In genomic region chrX:48890296-48890925, GRCh38 we compare ENCODE assay signal across 9 cellular contexts. TPM values are rescaled to one million over a fixed set of nuclear protein-coding genes. Genes with fewer than 3 reads are reported as not detected.
DNase-seq lines count a peak whose midpoint lies in the region; ATAC-seq and TF ChIP-seq lines count a peak whose summit lies in the region.
"Had no signal": no experiment of that assay in that cellular context is flagged by ENCODE, and none has a peak within 500 bp of the region (broad histone marks: within the 10 kb centered on the region; RNA-seq: fewer than 3 reads in every experiment).

No MANE protein-coding gene starts in this region.

- no peak for TF ChIP-seq POLR2A in ovary (IDR thresholded peaks at IDR 0.05)

- H3K9me2 ChIP-seq in DOHH2 (replicated peaks; ENCODE audit: control insufficient read depth, low read length) = no peaks in the 10 kb centered on the region

- ATAC-seq in effector memory CD8-positive, alpha-beta T cell (replicated peaks) = no peak
- ATAC-seq in HG03159 (IDR thresholded peaks at IDR 0.05; ENCODE audit: unreplicated experiment) (no peak), HG03520 (IDR thresholded peaks at IDR 0.05; ENCODE audit: unreplicated experiment) (no peak)

- no peaks in the 10 kb centered on the region for H3K36me3 Mint-ChIP-seq in effector memory CD8-positive, alpha-beta T cell (ENCODE audit: insufficient read depth)

- peaks cover 4% of the 10 kb centered on the region for H3K79me2 ChIP-seq in DOHH2 (ENCODE audit: control insufficient read depth, low read length)

- CTCF ChIA-PET in GM10248 (lab: Yijun Ruan, JAX) = interaction anchor here (2.8 kb wide), 1 partner anchor 56 kb away, joined by 14 read pairs; no protein-coding TSS in a partner anchor

- H3K4me1 Mint-ChIP-seq in effector memory CD8-positive, alpha-beta T cell (ENCODE audit: low read depth in 2 of 2) = peaks cover 7 to 10% of the 10 kb centered on the region in 2 donors

- H3K4me1 ChIP-seq in DOHH2 (ENCODE audit: control insufficient read depth, low read length) (peaks cover 14% of the 10 kb centered on the region), ovary (ENCODE audit: insufficient read depth) (no peaks in the 10 kb centered on the region)

- H3K27me3 Mint-ChIP-seq in effector memory CD8-positive, alpha-beta T cell = no peaks in the 10 kb centered on the region

- TF ChIP-seq CTCF in DOHH2 (IDR thresholded peaks at IDR 0.05; ENCODE audit: low read depth, low read length, poor library complexity, severe bottlenecking) = no peak
- no peak for TF ChIP-seq CTCF in ovary (IDR thresholded peaks at IDR 0.05)
- TF ChIP-seq CTCF in GM10248 (IDR thresholded peaks at IDR 0.05; ENCODE audit: control extremely low read depth, extremely low read depth, low read depth, missing control alignments) = no peak

- no peaks in the 10 kb centered on the region for H3K9me3 Mint-ChIP-seq in effector memory CD8-positive, alpha-beta T cell

- H3K4me2 ChIP-seq in DOHH2 (ENCODE audit: low read length) = peak overlapping the region; percentile 80

- H3K27ac Mint-ChIP-seq in effector memory CD8-positive, alpha-beta T cell = peak overlapping the region in 1 of 2 donors; percentile 66

- H3K4me3 ChIP-seq in DOHH2 (ENCODE audit: low read length) = peak overlapping the region; percentile 77
- H3K4me3 ChIP-seq in ovary = peak overlapping the region; percentile 73

- H3F3A ChIP-seq in DOHH2 (ENCODE audit: control insufficient read depth, insufficient read depth) = no peaks in the 10 kb centered on the region

- POLR2A ChIA-PET in GM10248 (lab: Yijun Ruan, JAX) = no interaction called here

- no peak for TF ChIP-seq EP300 in ovary (IDR thresholded peaks at IDR 0.05)

- no peaks in the 10 kb centered on the region for H4K20me1 ChIP-seq in DOHH2 (ENCODE audit: control insufficient read depth, insufficient read depth, low read depth, low read length)

- intact Hi-C loops in ovary (cut with DNase I) = no loop called here

- no peak overlapping the region for H3K27ac ChIP-seq in DOHH2 (ENCODE audit: low read depth, low read length)
- H3K27ac ChIP-seq in ovary = peak overlapping the region in 1 of 2 donors; percentile 87
- H3K27ac ChIP-seq: KMS-11 had no signal

- H3K27me3 ChIP-seq in DOHH2 (ENCODE audit: control insufficient read depth, low read length) = no peaks in the 10 kb centered on the region
- no peaks in the 10 kb centered on the region for H3K27me3 ChIP-seq in ovary

- no peaks in the 10 kb centered on the region for H3K9me3 ChIP-seq in DOHH2 (ENCODE audit: control insufficient read depth, insufficient read depth, low read length)
- H3K9me3 ChIP-seq in ovary = no peaks in the 10 kb centered on the region

- DNase-seq in NCI-H524 (lab: John Stamatoyannopoulos, UW) (peak; percentile 34 to 70), ovary (peak in 2 of 5 donors; percentile 35 to 36), GM10248 (ENCODE audit: extremely low spot score) (no peak)
- DNase-seq in effector memory CD8-positive, alpha-beta T cell = no peak
- DNase-seq in activated CD4-positive, CD25-positive, alpha-beta regulatory T cell treated with anti-CD3 and anti-CD28 coated beads, Interleukin-2, amount 50 U/mL, for 72 hours = no peak

- H3K4me3 Mint-ChIP-seq in effector memory CD8-positive, alpha-beta T cell = peak overlapping the region; percentile 78 to 85

- peaks cover 2% of the 10 kb centered on the region; the same call in 1 of the 2 replicates for H3K36me3 ChIP-seq in DOHH2 (ENCODE audit: control insufficient read depth, low read length)
- no peaks in the 10 kb centered on the region for H3K36me3 ChIP-seq in ovary

- WGBS in ovary, 3 donors = 41 to 46% (median 44%) methylated on average over 15 of the region's 15 CpGs

RNA-seq across cellular contexts. Expression of gene TIMM17B, which starts 7.2 kb away (rescaled TPM):
- 10 to 100 TPM; 28.1 to 43.9 (median 32.8) TPM for total RNA-seq in ovary
- polyA plus RNA-seq in ovary = 10 to 100 TPM in 1 of 2 donors, 1 to 10 TPM in 1; 7.2 to 37.2 TPM

RNA-seq across cellular contexts. Expression of gene PQBP1, which starts 7.3 kb away (rescaled TPM):
- 100 to 1,000 TPM in 5 of 7 donors, 10 to 100 TPM in 2; 85.8 to 149 (median 105) TPM for total RNA-seq in ovary
- 100 to 1,000 TPM in 1 of 2 donors, 10 to 100 TPM in 1; 71.2 to 145 TPM for polyA plus RNA-seq in ovary

RNA-seq across cellular contexts. Expression of gene SLC35A2, which starts 21.0 kb away (rescaled TPM):
- 10 to 100 TPM in 4 of 7 donors, 1 to 10 TPM in 3; 8.2 to 18.8 (median 12.5) TPM for total RNA-seq in ovary
- 10 to 100 TPM; 10.3 to 14.3 TPM for polyA plus RNA-seq in ovary

RNA-seq across cellular contexts. Expression of gene PIM2, which starts 28.4 kb away (rescaled TPM):
- total RNA-seq in ovary = 10 to 100 TPM in 1 of 7 donors, 1 to 10 TPM in 6; 6.3 to 13.0 (median 8.8) TPM
- polyA plus RNA-seq in ovary = 10 to 100 TPM in 1 of 2 donors, 1 to 10 TPM in 1; 8.9 to 22.9 TPM

RNA-seq across cellular contexts. Expression of gene PCSK1N, which starts 55.0 kb away (rescaled TPM):
- total RNA-seq in ovary = 10 to 100 TPM in 1 of 7 donors, 1 to 10 TPM in 2, under 1 TPM in 4; 0.43 to 10.6 (median 0.84) TPM
- under 1 TPM in 1 of 2 donors, not detected in 1; 0.41 TPM for polyA plus RNA-seq in ovary

Comparison
In these comparisons a context has a peak if more than half of its experiments do, and no peak if none do; other contexts are left out.
1. DNase-seq: peak in NCI-H524 (2 of 2); none in effector memory CD8-positive, alpha-beta T cell (0 of 3), GM10248 (single experiment) and activated CD4-positive, CD25-positive, alpha-beta regulatory T cell treated with anti-CD3 and anti-CD28 coated beads, Interleukin-2, amount 50 U/mL, for 72 hours (single experiment).